In the genomic region with DNA sequence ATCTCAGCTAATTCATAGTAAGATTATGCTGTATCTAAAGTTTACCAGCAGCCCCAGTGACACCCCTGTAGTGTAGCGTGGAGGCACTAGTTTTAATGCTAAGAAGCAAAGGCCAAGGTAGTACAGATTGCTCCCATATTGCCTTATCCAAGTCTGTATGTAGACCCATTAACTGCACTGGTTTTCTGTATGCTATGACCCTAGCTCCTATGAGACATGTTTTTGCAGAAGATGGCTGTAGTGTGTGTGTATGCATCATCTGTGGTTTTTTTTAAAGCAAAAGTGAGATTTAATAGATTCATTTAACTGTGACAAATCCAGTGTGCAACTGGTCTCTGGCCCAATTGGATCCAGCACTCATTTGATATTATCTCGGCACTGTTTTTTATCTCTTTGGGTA, we compare ENCODE assay signal across 21 cellular contexts.
"Had no signal": no experiment of that assay in that cellular context is flagged by ENCODE, and none has a peak within 500 bp of the region (broad histone marks: within the 10 kb centered on the region; RNA-seq: fewer than 3 reads in every experiment).

No MANE protein-coding gene starts in this region.

- H3K4me3 Mint-ChIP-seq: activated CD4-positive, alpha-beta memory T cell treated with anti-CD3 and anti-CD28 coated beads for 36 hours; activated naive CD4-positive, alpha-beta T cell treated with anti-CD3 and anti-CD28 coated beads, Interleukin-2, amount 50 U/mL, for 24 hours; brain; central memory CD8-positive, alpha-beta T cell; mesothelial cell of epicardium had no signal

- H3K27ac Mint-ChIP-seq: activated CD4-positive, alpha-beta memory T cell treated with anti-CD3 and anti-CD28 coated beads for 36 hours; activated naive CD4-positive, alpha-beta T cell treated with anti-CD3 and anti-CD28 coated beads, Interleukin-2, amount 50 U/mL, for 24 hours; brain; mesothelial cell of epicardium had no signal

- H3K36me3 ChIP-seq: esophagus muscularis mucosa, pancreas, sigmoid colon, upper lobe of right lung had no signal

- H3K9me3 Mint-ChIP-seq: activated CD4-positive, alpha-beta memory T cell treated with anti-CD3 and anti-CD28 coated beads for 36 hours; activated naive CD4-positive, alpha-beta T cell treated with anti-CD3 and anti-CD28 coated beads, Interleukin-2, amount 50 U/mL, for 24 hours; brain; central memory CD8-positive, alpha-beta T cell; mesothelial cell of epicardium had no signal

- H3K4me1 ChIP-seq: pancreas, sigmoid colon, upper lobe of right lung had no signal

- H3K27me3 Mint-ChIP-seq: activated CD4-positive, alpha-beta memory T cell treated with anti-CD3 and anti-CD28 coated beads for 36 hours; activated naive CD4-positive, alpha-beta T cell treated with anti-CD3 and anti-CD28 coated beads, Interleukin-2, amount 50 U/mL, for 24 hours; brain; central memory CD8-positive, alpha-beta T cell had no signal

- H3K27ac ChIP-seq: esophagus muscularis mucosa, pancreas, sigmoid colon, spleen, thoracic aorta, upper lobe of right lung had no signal

- DNase-seq: activated CD4-positive, alpha-beta memory T cell treated with anti-CD3 and anti-CD28 coated beads for 36 hours; activated CD4-positive, alpha-beta T cell treated with anti-CD3 and anti-CD28 coated beads for 1 hour; activated CD8-positive, alpha-beta memory T cell treated with anti-CD3 and anti-CD28 coated beads, Interleukin-2, amount 50 U/mL, for 4 hours; activated effector memory CD4-positive, alpha-beta T cell treated with Interleukin-2 at 50 U/mL for 16 hours; cortex of kidney; effector CD4-positive, alpha-beta T cell; foreskin fibroblast; glutamatergic neuron; left cardiac atrium; pancreas; sigmoid colon; spleen; T-helper 2 cell; upper lobe of right lung had no signal

- H3K27me3 ChIP-seq: esophagus muscularis mucosa, pancreas, sigmoid colon, spleen, upper lobe of right lung had no signal

- ATAC-seq: left cardiac atrium, pancreas, upper lobe of right lung had no signal

- H3K4me3 ChIP-seq: esophagus muscularis mucosa, lung, pancreas, sigmoid colon, spleen, thoracic aorta, upper lobe of right lung had no signal

- H3K4me1 Mint-ChIP-seq: brain, mesothelial cell of epicardium had no signal

- FAIRE-seq: pancreas had no signal

- H3K9me3 ChIP-seq: esophagus muscularis mucosa, pancreas, sigmoid colon, spleen, thoracic aorta, upper lobe of right lung had no signal
